ENCODE assay signal across 16 cellular contexts in the genomic region with DNA sequence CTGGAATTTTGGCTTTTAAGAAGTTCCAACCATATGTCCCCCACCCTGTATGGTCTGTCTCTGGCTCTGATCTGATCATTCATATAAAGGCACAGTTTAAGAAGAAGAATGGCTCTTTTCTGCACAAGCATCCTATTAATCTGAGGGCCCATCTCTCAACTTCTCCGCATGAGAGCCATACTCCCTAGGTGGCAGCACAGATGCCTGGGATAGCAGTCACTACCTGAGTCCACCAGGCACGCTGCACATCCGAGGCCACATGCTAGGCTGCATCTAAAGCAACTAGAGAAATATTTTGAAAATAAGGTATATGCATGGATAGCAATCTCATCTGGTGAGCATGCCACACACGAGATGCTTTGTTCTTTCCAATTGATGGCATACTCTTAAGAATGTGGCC.
DNase-seq lines count a peak whose midpoint lies in the region; ATAC-seq and TF ChIP-seq lines count a peak whose summit lies in the region.
"Had no signal": no experiment of that assay in that cellular context is flagged by ENCODE, and none has a peak within 500 bp of the region (broad histone marks: within the 10 kb centered on the region; RNA-seq: fewer than 3 reads in every experiment).

No MANE protein-coding gene starts in this region.

- no peaks in the 10 kb centered on the region for H3K9me3 Mint-ChIP-seq in CD8-positive, alpha-beta memory T cell

- H3K4me1 ChIP-seq in CD8-positive, alpha-beta memory T cell (ENCODE audit: insufficient read depth, low read length), result no peaks in the 10 kb centered on the region
- H3K4me1 ChIP-seq: BLaER1 had no signal

- TF ChIP-seq CTCF in 22Rv1 (IDR thresholded peaks at IDR 0.05), result peak; percentile 50
- TF ChIP-seq CTCF in GM06990 (IDR thresholded peaks at IDR 0.05; ENCODE audit: insufficient read depth, low read length, poor library complexity, severe bottlenecking), result peak; percentile 46
- peak; percentile 49; the same call in 1 of the 2 replicates for TF ChIP-seq CTCF in LNCAP (IDR thresholded peaks at IDR 0.05)
- TF ChIP-seq CTCF in brain microvascular endothelial cell (IDR thresholded peaks at IDR 0.05; ENCODE audit: low read depth, low read length, missing control alignments), result peak; percentile 51

- no peaks in the 10 kb centered on the region for H3K36me3 ChIP-seq in GM06990 (ENCODE audit: control insufficient read depth, insufficient read depth, low read length)
- H3K36me3 ChIP-seq in brain microvascular endothelial cell (replicated peaks), result no peaks in the 10 kb centered on the region
- H3K36me3 ChIP-seq in CD8-positive, alpha-beta memory T cell (ENCODE audit: insufficient read depth, low read length), result no peaks in the 10 kb centered on the region
- H3K36me3 ChIP-seq: right atrium auricular region had no signal

- no peaks in the 10 kb centered on the region for H3K4me1 Mint-ChIP-seq in CD8-positive, alpha-beta memory T cell

- no peak overlapping the region for H3K4me3 Mint-ChIP-seq in CD8-positive, alpha-beta memory T cell

- POLR2A ChIA-PET in CD8-positive, alpha-beta memory T cell (lab: Charles Lee), result no interaction called here

- no peak for ATAC-seq in GM18498 (IDR thresholded peaks at IDR 0.05; ENCODE audit: unreplicated experiment)

- no peak overlapping the region for H3K27ac ChIP-seq in 22Rv1
- no peak overlapping the region for H3K27ac ChIP-seq in brain microvascular endothelial cell
- H3K27ac ChIP-seq in CD8-positive, alpha-beta memory T cell (ENCODE audit: low read depth, low read length), result no peak overlapping the region
- H3K27ac ChIP-seq: BLaER1, right atrium auricular region had no signal

- H3K27me3 Mint-ChIP-seq in CD8-positive, alpha-beta memory T cell, result no peaks in the 10 kb centered on the region

- DNase-seq in GM06990 (ENCODE audit: extremely low read depth, insufficient read length) (no peak), brain microvascular endothelial cell (no peak), posterior cingulate gyrus (no peak)
- no peak for DNase-seq in CD8-positive, alpha-beta memory T cell
- no peak for DNase-seq in activated CD8-positive, alpha-beta memory T cell treated with anti-CD3 and anti-CD28 coated beads, Interleukin-2, amount 50 U/mL, for 48 hours
- DNase-seq: activated CD8-positive, alpha-beta memory T cell treated with anti-CD3 and anti-CD28 coated beads for 24 hours; activated naive CD4-positive, alpha-beta T cell treated with anti-CD3 and anti-CD28 coated beads, Interleukin-2, amount 50 U/mL, for 16 hours; cortex of kidney; kidney glomerular epithelial cell; NCI-H2029; T1000 had no signal

- H3K36me3 Mint-ChIP-seq in CD8-positive, alpha-beta memory T cell, result no peaks in the 10 kb centered on the region

- H3K27ac Mint-ChIP-seq in CD8-positive, alpha-beta memory T cell, result no peak overlapping the region

- intact Hi-C loops in posterior cingulate gyrus (cut with DNase I), result no loop called here

- H3K4me3 ChIP-seq in GM06990 (replicated peaks; ENCODE audit: low read depth, low read length) (no peak overlapping the region), brain microvascular endothelial cell (ENCODE audit: low read depth, low read length) (no peak overlapping the region)
- H3K4me3 ChIP-seq in CD8-positive, alpha-beta memory T cell (ENCODE audit: low read length), result no peak overlapping the region
- H3K4me3 ChIP-seq: BLaER1, right atrium auricular region had no signal

- in situ Hi-C loops in brain microvascular endothelial cell (cut with HindIII; ENCODE audit: low pct_ligation_motif_present, low sequenced_read_pairs), result no loop called here

- H3K27me3 ChIP-seq in GM06990 (replicated peaks; ENCODE audit: control insufficient read depth, insufficient read depth, low read length) (no peaks in the 10 kb centered on the region), brain microvascular endothelial cell (replicated peaks) (no peaks in the 10 kb centered on the region)
- H3K27me3 ChIP-seq in CD8-positive, alpha-beta memory T cell (ENCODE audit: insufficient read depth, low read length, poor library complexity, severe bottlenecking), result no peaks in the 10 kb centered on the region
- H3K27me3 ChIP-seq: BLaER1, right atrium auricular region had no signal

- no peaks in the 10 kb centered on the region for H3K9me3 ChIP-seq in CD8-positive, alpha-beta memory T cell (ENCODE audit: low read length)
- H3K9me3 ChIP-seq: BLaER1, right atrium auricular region had no signal

- CTCF ChIA-PET in CD8-positive, alpha-beta memory T cell (lab: Charles Lee), result no interaction called here
